ENCODE assay signal across 8 cellular contexts in genomic region chr10:130109796-130110235, GRCh38. TPM values are rescaled to one million over a fixed set of nuclear protein-coding genes. Genes with fewer than 3 reads are reported as not detected.
DNase-seq lines count a peak whose midpoint lies in the region; ATAC-seq and TF ChIP-seq lines count a peak whose summit lies in the region.

No MANE protein-coding gene starts in this region.

- peaks cover 24% of the 10 kb centered on the region for H3K4me1 Mint-ChIP-seq in activated naive CD8-positive, alpha-beta T cell treated with anti-CD3 and anti-CD28 coated beads, Interleukin-2, amount 10 ng/mL, durations not matched to agents 7 days and 5 days
- peaks cover 10% of the 10 kb centered on the region for H3K4me1 Mint-ChIP-seq in glutamatergic neuron (ENCODE audit: low read depth, unreplicated experiment)

- WGBS in transverse colon (ENCODE audit: low coverage in 1 of 2), 2 donors = 0 to 1% methylated on average over 4 to 8 of the region's 8 CpGs

- no peak for ATAC-seq in activated naive CD8-positive, alpha-beta T cell treated with anti-CD3 and anti-CD28 coated beads, Interleukin-2, amount 10 ng/mL, durations not matched to agents 7 days and 5 days (ENCODE audit: low read depth)
- no peak for ATAC-seq in GM18858 (IDR thresholded peaks at IDR 0.05; ENCODE audit: unreplicated experiment)

- H3K36me3 Mint-ChIP-seq in activated naive CD8-positive, alpha-beta T cell treated with anti-CD3 and anti-CD28 coated beads, Interleukin-2, amount 10 ng/mL, durations not matched to agents 7 days and 5 days = peaks cover 6% of the 10 kb centered on the region
- H3K36me3 Mint-ChIP-seq in glutamatergic neuron (ENCODE audit: unreplicated experiment) = no peaks in the 10 kb centered on the region

- in situ Hi-C loops in transverse colon (cut with MboI; ENCODE audit: low pct_ligation_motif_present in 1 of 4, low pct_unique_long_range_greater_than_20kb in 1 of 4, low sequenced_read_pairs in 3 of 4) = loop anchor here in 1 of 4 donors (25.0 kb wide), 1 partner anchor 1073 kb away; no protein-coding TSS in a partner anchor

- H3K4me2 ChIP-seq in osteoblast (ENCODE audit: insufficient read depth, low read length) = peak overlapping the region; percentile 98

- H4K20me1 ChIP-seq in osteoblast (ENCODE audit: insufficient read depth, low read length) = no peaks in the 10 kb centered on the region

- peak; percentile 90 for TF ChIP-seq CTCF in glutamatergic neuron (IDR thresholded peaks at IDR 0.05; ENCODE audit: partially characterized antibody, unreplicated experiment)
- peak; percentile 91 for TF ChIP-seq CTCF in osteoblast (IDR thresholded peaks at IDR 0.05; ENCODE audit: extremely low read depth, low read depth, low read length)
- TF ChIP-seq CTCF in transverse colon (IDR thresholded peaks at IDR 0.05) = peak; percentile 79 to 88 (median 85)

- H3K9me3 Mint-ChIP-seq in activated naive CD8-positive, alpha-beta T cell treated with anti-CD3 and anti-CD28 coated beads, Interleukin-2, amount 10 ng/mL, durations not matched to agents 7 days and 5 days = no peaks in the 10 kb centered on the region
- H3K9me3 Mint-ChIP-seq in glutamatergic neuron (ENCODE audit: unreplicated experiment) = peaks cover 10% of the 10 kb centered on the region

- H3K27me3 Mint-ChIP-seq in activated naive CD8-positive, alpha-beta T cell treated with anti-CD3 and anti-CD28 coated beads, Interleukin-2, amount 10 ng/mL, durations not matched to agents 7 days and 5 days = no peaks in the 10 kb centered on the region
- peaks cover 12% of the 10 kb centered on the region for H3K27me3 Mint-ChIP-seq in glutamatergic neuron (ENCODE audit: unreplicated experiment)

- peaks cover 6% of the 10 kb centered on the region for H3K79me2 ChIP-seq in osteoblast (ENCODE audit: insufficient read depth, low read length)

- H3K9me3 ChIP-seq in MG63 (no peaks in the 10 kb centered on the region), SJSA1 (replicated peaks) (no peaks in the 10 kb centered on the region), osteoblast (ENCODE audit: low read depth, low read length) (no peaks in the 10 kb centered on the region), transverse colon (no peaks in the 10 kb centered on the region)

- peak overlapping the region; percentile 99 for H2AFZ ChIP-seq in osteoblast (ENCODE audit: low read length)

- DNase-seq in GDM1 (lab: John Stamatoyannopoulos, UW) (peak; percentile 61), MG63 (peak; percentile 50), SJSA1 (ENCODE audit: low read depth in 1 of 2, low spot score in 2 of 2) (peak; percentile 71 to 78), glutamatergic neuron (peak; percentile 58), osteoblast (ENCODE audit: insufficient read length, low spot score, missing footprints) (peak; percentile 90), transverse colon (peak; percentile 81)
- peak; percentile 62 for DNase-seq in activated naive CD8-positive, alpha-beta T cell treated with anti-CD3 and anti-CD28 coated beads, Interleukin-2, amount 10 ng/mL, durations not matched to agents 7 days and 5 days

- intact Hi-C loops in transverse colon (cut with DNase I; ENCODE audit: low total_unique reads) = loop anchor here (2.0 kb wide), 1 partner anchor 27 kb away; the partner anchor contains the start of gene GLRX3

- POLR2A ChIA-PET in activated naive CD8-positive, alpha-beta T cell treated with anti-CD3 and anti-CD28 coated beads, Interleukin-2, amount 10 ng/mL, durations not matched to agents 7 days and 5 days (lab: Charles Lee) = interaction anchor here (0.6 to 3.2 kb wide), 13 partner anchors 12 to 1078 kb away, joined by 3 to 104 read pairs (median 4); partner anchors contain the start of genes GLRX3 and MGMT

- H3K4me1 ChIP-seq in SJSA1 (replicated peaks) (peaks cover 13% of the 10 kb centered on the region), osteoblast (ENCODE audit: insufficient read depth, low read length) (peaks cover 15% of the 10 kb centered on the region), transverse colon (peaks cover 3 to 23% (median 18%) of the 10 kb centered on the region in 4 donors)

- H3K27ac ChIP-seq in SJSA1 (peak overlapping the region; percentile 95), osteoblast (ENCODE audit: low read depth, low read length) (peak overlapping the region; percentile 84), transverse colon (peak overlapping the region; percentile 87 to 96 (median 94))

- no peak for TF ChIP-seq POLR2A in transverse colon (IDR thresholded peaks at IDR 0.05)

- no peaks in the 10 kb centered on the region for H3K36me3 ChIP-seq in MG63
- no peaks in the 10 kb centered on the region; the same call in 1 of the 2 replicates for H3K36me3 ChIP-seq in SJSA1
- no peaks in the 10 kb centered on the region for H3K36me3 ChIP-seq in osteoblast (ENCODE audit: insufficient read depth, low read length)
- H3K36me3 ChIP-seq in transverse colon = no peaks in the 10 kb centered on the region

- no peak for TF ChIP-seq EP300 in transverse colon (IDR thresholded peaks at IDR 0.05; ENCODE audit: low read depth)

- no peaks in the 10 kb centered on the region for H3K27me3 ChIP-seq in MG63
- H3K27me3 ChIP-seq in SJSA1 (replicated peaks) = no peaks in the 10 kb centered on the region
- H3K27me3 ChIP-seq in osteoblast (ENCODE audit: insufficient read depth, low read length) = no peaks in the 10 kb centered on the region
- H3K27me3 ChIP-seq in transverse colon = no peaks in the 10 kb centered on the region

- H3K27ac Mint-ChIP-seq in activated naive CD8-positive, alpha-beta T cell treated with anti-CD3 and anti-CD28 coated beads, Interleukin-2, amount 10 ng/mL, durations not matched to agents 7 days and 5 days = peak overlapping the region; percentile 96
- H3K27ac Mint-ChIP-seq in glutamatergic neuron (ENCODE audit: unreplicated experiment) = peak overlapping the region; percentile 83

- H3K4me3 ChIP-seq in MG63 (peak overlapping the region; percentile 70), SJSA1 (peak overlapping the region; percentile 72), osteoblast (ENCODE audit: insufficient read depth, low read length) (peak overlapping the region; percentile 78), transverse colon (peak overlapping the region; percentile 67 to 77 (median 72))

- H3K4me3 Mint-ChIP-seq in activated naive CD8-positive, alpha-beta T cell treated with anti-CD3 and anti-CD28 coated beads, Interleukin-2, amount 10 ng/mL, durations not matched to agents 7 days and 5 days = peak overlapping the region; percentile 84
- H3K4me3 Mint-ChIP-seq in glutamatergic neuron (ENCODE audit: unreplicated experiment) = peak overlapping the region; percentile 99

RNA-seq across cellular contexts. Expression of gene C10orf143, which starts 0.8 kb away (rescaled TPM):
- 2.8 and 3.6 TPM in 2 replicates for total RNA-seq in MG63 (2014; rRNA removed; shearing (Covaris generic); ENCODE audit: low replicate concordance)
- total RNA-seq in SJSA1 (2014; rRNA removed; shearing (Covaris generic)) = 0.16 TPM in 1 of 2 replicates, not detected in the other
- total RNA-seq in activated naive CD8-positive, alpha-beta T cell treated with anti-CD3 and anti-CD28 coated beads, Interleukin-2, amount 10 ng/mL, durations not matched to agents 7 days and 5 days = 1 to 10 TPM; 6.0 to 6.6 TPM
- total RNA-seq in glutamatergic neuron (ENCODE audit: unreplicated experiment) (0.96 TPM), osteoblast (1.2 and 2.5 TPM in 2 replicates), transverse colon (1 to 10 TPM in 2 of 4 donors, not detected in 2; 3.8 to 4.0 TPM)

RNA-seq across cellular contexts. Expression of gene GLRX3, which starts 26.4 kb away (rescaled TPM):
- 369 and 2,100 TPM in 2 replicates for total RNA-seq in MG63 (2014; rRNA removed; shearing (Covaris generic); ENCODE audit: low replicate concordance)
- 221 and 282 TPM in 2 replicates for total RNA-seq in SJSA1 (2014; rRNA removed; shearing (Covaris generic))
- total RNA-seq in activated naive CD8-positive, alpha-beta T cell treated with anti-CD3 and anti-CD28 coated beads, Interleukin-2, amount 10 ng/mL, durations not matched to agents 7 days and 5 days = 10 to 100 TPM; 55.5 to 60.2 TPM
- total RNA-seq in glutamatergic neuron (ENCODE audit: unreplicated experiment) (80.1 TPM), osteoblast (70.1 and 74.9 TPM in 2 replicates), transverse colon (10 to 100 TPM; 32.7 to 38.2 (median 34.3) TPM)
